20 cellular contexts compared by ENCODE assay signal in the genomic region with DNA sequence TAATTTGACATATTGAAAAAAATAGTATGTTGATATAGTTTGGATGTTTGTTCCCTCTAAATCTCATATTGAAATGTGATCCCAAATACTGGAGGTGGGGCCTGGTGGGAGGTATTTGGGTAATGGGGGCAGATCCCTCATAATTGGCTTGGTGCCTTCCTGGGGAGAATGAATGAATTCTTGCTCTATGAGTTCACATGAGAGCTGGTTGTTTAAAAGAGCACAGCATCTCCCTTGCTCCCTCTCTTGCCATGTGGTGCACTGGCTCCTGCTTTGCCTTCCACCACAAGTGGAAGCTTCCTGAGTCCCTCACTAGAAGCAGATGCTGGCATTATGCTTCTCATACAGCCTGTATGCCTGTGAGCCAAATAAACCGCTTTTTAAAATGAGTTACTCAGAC.
DNase-seq lines count a peak whose midpoint lies in the region; ATAC-seq and TF ChIP-seq lines count a peak whose summit lies in the region.
"Had no signal": no experiment of that assay in that cellular context is flagged by ENCODE, and none has a peak within 500 bp of the region (broad histone marks: within the 10 kb centered on the region; RNA-seq: fewer than 3 reads in every experiment).

No MANE protein-coding gene starts in this region.

- H3F3A ChIP-seq in GM23338 (replicated peaks; ENCODE audit: low read depth): no peaks in the 10 kb centered on the region

- H3K4me3 Mint-ChIP-seq in GM23338: no peak overlapping the region
- no peak overlapping the region for H3K4me3 Mint-ChIP-seq in WTC11
- no peak overlapping the region for H3K4me3 Mint-ChIP-seq in activated T-cell treated with anti-CD3 and anti-CD28 coated beads, Interleukin-2, amount 50 U/mL, for 24 hours
- H3K4me3 Mint-ChIP-seq: activated B cell treated with CpG ODN at 0.5 μM for 24 hours had no signal

- no TSS peak for BruUV-seq in A673 (replicated peaks; lab: Mats Ljungman, UMichigan)

- H3K4me2 ChIP-seq in GM23338: peak overlapping the region; percentile 13; the same call in 1 of the 2 replicates

- TF ChIP-seq CTCF in A673 (conservative IDR thresholded peaks at IDR 0.05; ENCODE audit: low read depth, low read length) (no peak), GM23338 (conservative IDR thresholded peaks at IDR 0.05; ENCODE audit: low read depth in 2 of 2) (no peak), WTC11 (IDR thresholded peaks at IDR 0.05) (no peak), upper lobe of right lung (IDR thresholded peaks at IDR 0.05) (no peak)

- no peak overlapping the region for H3K27ac ChIP-seq in A673 (ENCODE audit: low read depth, low read length, poor library complexity, severe bottlenecking)
- H3K27ac ChIP-seq in GM23338 (ENCODE audit: low read depth): no peak overlapping the region
- H3K27ac ChIP-seq in upper lobe of right lung: no peak overlapping the region
- H3K27ac ChIP-seq: heart left ventricle, neutrophil, RWPE1 had no signal

- CTCF ChIA-PET in A673 (lab: Charles Lee): no interaction called here
- CTCF ChIA-PET in WTC11 (lab: Charles Lee): no interaction called here

- POLR2A ChIA-PET in A673 (lab: Charles Lee; ENCODE audit: low non-redundant PET): no interaction called here
- POLR2A ChIA-PET in WTC11 (lab: Charles Lee): no interaction called here

- H3K36me3 Mint-ChIP-seq in GM23338 (ENCODE audit: low read depth): no peaks in the 10 kb centered on the region
- no peaks in the 10 kb centered on the region for H3K36me3 Mint-ChIP-seq in WTC11
- no peaks in the 10 kb centered on the region for H3K36me3 Mint-ChIP-seq in activated T-cell treated with anti-CD3 and anti-CD28 coated beads, Interleukin-2, amount 50 U/mL, for 24 hours (ENCODE audit: low read depth)

- no peak overlapping the region for H3K4me3 ChIP-seq in A673 (ENCODE audit: low read depth, low read length, poor library complexity, severe bottlenecking)
- H3K4me3 ChIP-seq in GM23338: no peak overlapping the region
- H3K4me3 ChIP-seq in upper lobe of right lung: no peak overlapping the region
- H3K4me3 ChIP-seq: heart left ventricle had no signal

- H3K9me3 ChIP-seq in A673 (ENCODE audit: low read depth, low read length, poor library complexity, severe bottlenecking) (no peaks in the 10 kb centered on the region), upper lobe of right lung (no peaks in the 10 kb centered on the region)
- H3K9me3 ChIP-seq: heart left ventricle, neutrophil had no signal

- no peaks in the 10 kb centered on the region for H3K27me3 Mint-ChIP-seq in GM23338 (ENCODE audit: insufficient read depth, low read depth, poor library complexity)
- no peaks in the 10 kb centered on the region for H3K27me3 Mint-ChIP-seq in WTC11 (ENCODE audit: low read depth)
- H3K27me3 Mint-ChIP-seq in activated T-cell treated with anti-CD3 and anti-CD28 coated beads, Interleukin-2, amount 50 U/mL, for 24 hours: no peaks in the 10 kb centered on the region
- H3K27me3 Mint-ChIP-seq: activated B cell treated with CpG ODN at 0.5 μM for 24 hours had no signal

- peak overlapping the region; percentile 52; the same call in 1 of the 2 replicates for H2AFZ ChIP-seq in GM23338

- intact Hi-C loops in A673 (cut with micrococcal nuclease; ENCODE audit: unreplicated experiment) (no loop called here), upper lobe of right lung (cut with DNase I) (no loop called here)

- H3K4me1 ChIP-seq in A673 (ENCODE audit: insufficient read depth, low read length, poor library complexity, severe bottlenecking): no peaks in the 10 kb centered on the region
- H3K4me1 ChIP-seq in GM23338 (ENCODE audit: insufficient read depth): peaks cover 26% of the 10 kb centered on the region
- no peaks in the 10 kb centered on the region for H3K4me1 ChIP-seq in upper lobe of right lung

- peak overlapping the region; percentile 69 for H3K27ac Mint-ChIP-seq in GM23338
- H3K27ac Mint-ChIP-seq in WTC11: no peak overlapping the region
- no peak overlapping the region for H3K27ac Mint-ChIP-seq in activated T-cell treated with anti-CD3 and anti-CD28 coated beads, Interleukin-2, amount 50 U/mL, for 24 hours
- H3K27ac Mint-ChIP-seq: activated B cell treated with CpG ODN at 0.5 μM for 24 hours; activated T-helper 2 cell treated with anti-CD3 and anti-CD28 coated beads, Interferon-gamma antibody, Interleukin-2, Interleukin-4, amounts not matched to agents 10 μg/mL and 5 μg/mL and 100 μg/mL, durations not matched to agents 14 hours and 24 hours and 36 hours had no signal

- no peaks in the 10 kb centered on the region for H3K9me3 Mint-ChIP-seq in GM23338
- H3K9me3 Mint-ChIP-seq in WTC11: no peaks in the 10 kb centered on the region
- no peaks in the 10 kb centered on the region for H3K9me3 Mint-ChIP-seq in activated T-cell treated with anti-CD3 and anti-CD28 coated beads, Interleukin-2, amount 50 U/mL, for 24 hours
- H3K9me3 Mint-ChIP-seq: activated B cell treated with CpG ODN at 0.5 μM for 24 hours; activated T-helper 2 cell treated with anti-CD3 and anti-CD28 coated beads, Interferon-gamma antibody, Interleukin-2, Interleukin-4, amounts not matched to agents 10 μg/mL and 5 μg/mL and 100 μg/mL, durations not matched to agents 14 hours and 24 hours and 36 hours had no signal

- H3K27me3 ChIP-seq in A673 (replicated peaks; ENCODE audit: insufficient read depth, low read depth, low read length, poor library complexity) (no peaks in the 10 kb centered on the region), GM23338 (ENCODE audit: insufficient read depth) (no peaks in the 10 kb centered on the region), upper lobe of right lung (no peaks in the 10 kb centered on the region)
- H3K27me3 ChIP-seq: heart left ventricle, neutrophil had no signal

- no peaks in the 10 kb centered on the region for H4K20me1 ChIP-seq in GM23338 (replicated peaks; ENCODE audit: insufficient read depth)

- DNase-seq in A673 (ENCODE audit: low spot score) (peak; percentile 42), GM23338 (ENCODE audit: low spot score) (peak; percentile 33), WTC11 (ENCODE audit: low spot score) (no peak), fibroblast of the conjunctiva (ENCODE audit: low read depth) (peak; percentile 22), upper lobe of right lung (no peak), NCI-H526 treated with DMSO at 0.1 percent for 48 hours (lab: John Stamatoyannopoulos, UW) (no peak)
- no peak for DNase-seq in activated T-cell treated with anti-CD3 and anti-CD28 coated beads, Interleukin-2, amount 50 U/mL, for 24 hours
- DNase-seq: activated B cell treated with CpG ODN at 0.5 μM for 24 hours; activated CD8-positive, alpha-beta memory T cell treated with anti-CD3 and anti-CD28 coated beads for 24 hours; heart left ventricle; midbrain; NCI-H1092; NCI-H2107; right cardiac atrium; stimulated activated CD4-positive, alpha-beta T cell treated with anti-CD3 and anti-CD28 coated beads, Interleukin-2, amount 100 ng/mL, for 24 hours; T-helper 2 cell had no signal

- no peaks in the 10 kb centered on the region for H3K79me2 ChIP-seq in GM23338 (replicated peaks; ENCODE audit: insufficient read depth)

- H3K36me3 ChIP-seq in A673 (ENCODE audit: insufficient read depth, low read length, poor library complexity, severe bottlenecking) (no peaks in the 10 kb centered on the region), GM23338 (ENCODE audit: insufficient read depth) (no peaks in the 10 kb centered on the region), upper lobe of right lung (no peaks in the 10 kb centered on the region)
- H3K36me3 ChIP-seq: heart left ventricle, neutrophil had no signal

- no peaks in the 10 kb centered on the region for H3K9me2 ChIP-seq in GM23338 (ENCODE audit: insufficient read depth)

- ATAC-seq in GM23338: peak; percentile 76
- peak; percentile 87 for ATAC-seq in WTC11
- no peak for ATAC-seq in upper lobe of right lung
- ATAC-seq in GM18517 (IDR thresholded peaks at IDR 0.05; ENCODE audit: unreplicated experiment): no peak
- ATAC-seq: heart left ventricle, right cardiac atrium had no signal

- peaks cover 39% of the 10 kb centered on the region for H3K4me1 Mint-ChIP-seq in GM23338
- peaks cover 32% of the 10 kb centered on the region for H3K4me1 Mint-ChIP-seq in WTC11
- H3K4me1 Mint-ChIP-seq in activated T-cell treated with anti-CD3 and anti-CD28 coated beads, Interleukin-2, amount 50 U/mL, for 24 hours (ENCODE audit: low read depth): no peaks in the 10 kb centered on the region
- H3K4me1 Mint-ChIP-seq: activated B cell treated with CpG ODN at 0.5 μM for 24 hours had no signal

TF ChIP-seq in WTC11, 78 proteins besides CTCF, POLR2A, EP300 and RAD21 (continues in another document):
- TF ChIP-seq ZNF317 (CRISPR knock-in tag; IDR thresholded peaks at IDR 0.05; ENCODE audit: borderline replicate concordance, low read depth): no peak
- no peak for TF ChIP-seq CREM (CRISPR knock-in tag; IDR thresholded peaks at IDR 0.05)
- TF ChIP-seq, protein P1, sequence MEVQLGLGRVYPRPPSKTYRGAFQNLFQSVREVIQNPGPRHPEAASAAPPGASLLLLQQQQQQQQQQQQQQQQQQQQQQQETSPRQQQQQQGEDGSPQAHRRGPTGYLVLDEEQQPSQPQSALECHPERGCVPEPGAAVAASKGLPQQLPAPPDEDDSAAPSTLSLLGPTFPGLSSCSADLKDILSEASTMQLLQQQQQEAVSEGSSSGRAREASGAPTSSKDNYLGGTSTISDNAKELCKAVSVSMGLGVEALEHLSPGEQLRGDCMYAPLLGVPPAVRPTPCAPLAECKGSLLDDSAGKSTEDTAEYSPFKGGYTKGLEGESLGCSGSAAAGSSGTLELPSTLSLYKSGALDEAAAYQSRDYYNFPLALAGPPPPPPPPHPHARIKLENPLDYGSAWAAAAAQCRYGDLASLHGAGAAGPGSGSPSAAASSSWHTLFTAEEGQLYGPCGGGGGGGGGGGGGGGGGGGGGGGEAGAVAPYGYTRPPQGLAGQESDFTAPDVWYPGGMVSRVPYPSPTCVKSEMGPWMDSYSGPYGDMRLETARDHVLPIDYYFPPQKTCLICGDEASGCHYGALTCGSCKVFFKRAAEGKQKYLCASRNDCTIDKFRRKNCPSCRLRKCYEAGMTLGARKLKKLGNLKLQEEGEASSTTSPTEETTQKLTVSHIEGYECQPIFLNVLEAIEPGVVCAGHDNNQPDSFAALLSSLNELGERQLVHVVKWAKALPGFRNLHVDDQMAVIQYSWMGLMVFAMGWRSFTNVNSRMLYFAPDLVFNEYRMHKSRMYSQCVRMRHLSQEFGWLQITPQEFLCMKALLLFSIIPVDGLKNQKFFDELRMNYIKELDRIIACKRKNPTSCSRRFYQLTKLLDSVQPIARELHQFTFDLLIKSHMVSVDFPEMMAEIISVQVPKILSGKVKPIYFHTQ (CRISPR knock-in tag; IDR thresholded peaks at IDR 0.05): no peak
- TF ChIP-seq ZBTB21 (CRISPR knock-in tag; IDR thresholded peaks at IDR 0.05; ENCODE audit: borderline replicate concordance): no peak
- TF ChIP-seq TCF7 (CRISPR knock-in tag; IDR thresholded peaks at IDR 0.05; ENCODE audit: low read depth): no peak
- no peak for TF ChIP-seq RORB (CRISPR knock-in tag; IDR thresholded peaks at IDR 0.05)

Comparison
In these comparisons a context has a peak if more than half of its experiments do, and no peak if none do; other contexts are left out.
1. DNase-seq: peak in A673 (single experiment), GM23338 (single experiment) and fibroblast of the conjunctiva (single experiment); none in WTC11 (single experiment), upper lobe of right lung (single experiment), NCI-H526 treated with DMSO at 0.1 percent for 48 hours (single experiment) and activated T-cell treated with anti-CD3 and anti-CD28 coated beads, Interleukin-2, amount 50 U/mL, for 24 hours (single experiment).
2. ATAC-seq: peak in GM23338 (single experiment) and WTC11 (single experiment); none in upper lobe of right lung (single experiment) and GM18517 (single experiment).